ENCODE assay signal across 24 cellular contexts in genomic region chr16:67388191-67388590, GRCh38. TPM values are rescaled to one million over a fixed set of nuclear protein-coding genes. Genes with fewer than 3 reads are reported as not detected.
"Had no signal": no experiment of that assay in that cellular context is flagged by ENCODE, and none has a peak within 500 bp of the region (broad histone marks: within the 10 kb centered on the region; RNA-seq: fewer than 3 reads in every experiment).

No MANE protein-coding gene starts in this region.

- DNase-seq: activated B cell treated with CpG ODN at 0.5 μM for 24 hours; activated CD4-positive, alpha-beta T cell treated with anti-CD3 and anti-CD28 coated beads for 4 hours; activated CD4-positive, alpha-beta T cell treated with anti-CD3 and anti-CD28 coated beads, Interleukin-2, amount 50 U/mL, for 4 hours; activated naive CD8-positive, alpha-beta T cell treated with anti-CD3 and anti-CD28 coated beads, Interleukin-2, amount 50 U/mL, for 24 hours; activated T-cell treated with anti-CD3 and anti-CD28 coated beads, Interleukin-2, amount 50 U/mL, for 4 hours; amygdala; dermis blood vessel endothelial cell; effector CD8-positive, alpha-beta T cell; left ventricle myocardium inferior; mesendoderm; stimulated activated naive CD4-positive, alpha-beta T cell treated with Interleukin-2 at 50 U/mL for 16 hours; T-helper 1 cell; transverse colon had no signal

- H3K27ac Mint-ChIP-seq: activated B cell treated with CpG ODN at 0.5 μM for 24 hours; activated naive CD4-positive, alpha-beta T cell treated with anti-CD3 and anti-CD28 coated beads, Interleukin-2, amount 50 U/mL, for 24 hours; activated naive CD8-positive, alpha-beta T cell treated with anti-CD3 and anti-CD28 coated beads, Interleukin-2, amount 50 U/mL, for 24 hours; activated T-helper 17 cell treated with anti-CD3 and anti-CD28 coated beads, Interleukin-2, amount 50 U/mL, for 72 hours; T-helper 2 cell treated with Interferon-gamma antibody and Interleukin-4, amounts not matched to agents 5 μg/mL and 100 μg/mL, for 36 hours had no signal

- H3K36me3 ChIP-seq: left ventricle myocardium inferior, transverse colon had no signal

- ATAC-seq: activated naive CD8-positive, alpha-beta T cell treated with anti-CD3 and anti-CD28 coated beads, Interleukin-2, amount 50 U/mL, for 24 hours; activated T-cell treated with anti-CD3 and anti-CD28 coated beads, Interleukin-2, amount 50 U/mL, for 4 hours; activated T-helper 17 cell treated with anti-CD3 and anti-CD28 coated beads, Interleukin-2, amount 50 U/mL, for 72 hours; sciatic nerve had no signal

- H3K9me3 ChIP-seq: left ventricle myocardium inferior, testis, transverse colon had no signal

- H3K27me3 Mint-ChIP-seq: activated naive CD4-positive, alpha-beta T cell treated with anti-CD3 and anti-CD28 coated beads, Interleukin-2, amount 50 U/mL, for 24 hours had no signal

- H3K4me1 Mint-ChIP-seq: activated naive CD4-positive, alpha-beta T cell treated with anti-CD3 and anti-CD28 coated beads, Interleukin-2, amount 50 U/mL, for 24 hours; central memory CD8-positive, alpha-beta T cell had no signal

- H3K4me3 ChIP-seq: left ventricle myocardium inferior, lung, skin epidermis, testis, transverse colon had no signal

- H3K27me3 ChIP-seq: testis, transverse colon had no signal

- H3K9me3 Mint-ChIP-seq: activated B cell treated with CpG ODN at 0.5 μM for 24 hours; activated naive CD4-positive, alpha-beta T cell treated with anti-CD3 and anti-CD28 coated beads, Interleukin-2, amount 50 U/mL, for 24 hours; activated naive CD8-positive, alpha-beta T cell treated with anti-CD3 and anti-CD28 coated beads, Interleukin-2, amount 50 U/mL, for 24 hours; activated T-cell treated with anti-CD3 and anti-CD28 coated beads, Interleukin-2, amount 50 U/mL, for 4 hours; activated T-helper 17 cell treated with anti-CD3 and anti-CD28 coated beads, Interleukin-2, amount 50 U/mL, for 72 hours; central memory CD8-positive, alpha-beta T cell; neural crest cell; T-helper 2 cell treated with Interferon-gamma antibody and Interleukin-4, amounts not matched to agents 5 μg/mL and 100 μg/mL, for 36 hours had no signal

- H3K27ac ChIP-seq: epithelial cell of prostate, left ventricle myocardium inferior, testis, transverse colon had no signal

- H3K36me3 Mint-ChIP-seq: activated naive CD4-positive, alpha-beta T cell treated with anti-CD3 and anti-CD28 coated beads, Interleukin-2, amount 50 U/mL, for 24 hours had no signal

- H3K4me3 Mint-ChIP-seq: activated B cell treated with CpG ODN at 0.5 μM for 24 hours; activated naive CD4-positive, alpha-beta T cell treated with anti-CD3 and anti-CD28 coated beads, Interleukin-2, amount 50 U/mL, for 24 hours; activated naive CD8-positive, alpha-beta T cell treated with anti-CD3 and anti-CD28 coated beads, Interleukin-2, amount 50 U/mL, for 24 hours; activated T-cell treated with anti-CD3 and anti-CD28 coated beads, Interleukin-2, amount 50 U/mL, for 4 hours; activated T-helper 17 cell treated with anti-CD3 and anti-CD28 coated beads, Interleukin-2, amount 50 U/mL, for 72 hours; central memory CD8-positive, alpha-beta T cell; T-helper 2 cell treated with Interferon-gamma antibody and Interleukin-4, amounts not matched to agents 5 μg/mL and 100 μg/mL, for 36 hours had no signal

RNA-seq across cellular contexts. Expression of gene TPPP3, which starts 5.1 kb away (rescaled TPM):
- total RNA-seq: activated B cell treated with CpG ODN at 0.5 μM for 24 hours, bronchial epithelial cell, dermis blood vessel endothelial cell had no signal

RNA-seq across cellular contexts. Expression of gene HSD11B2, which starts 42.7 kb away (rescaled TPM):
- total RNA-seq: dermis blood vessel endothelial cell had no signal
